Comparison of ENCODE assay signal across 1 cellular context in genomic region chr5:147193123-147193522, GRCh38.
TF ChIP-seq lines count a peak whose summit lies in the region.

No MANE protein-coding gene starts in this region.

TF ChIP-seq in GM23338, 12 proteins besides CTCF, POLR2A, EP300 and RAD21 (continued from another document):
- TF ChIP-seq ZNF462 (CRISPR knock-in tag; IDR thresholded peaks at IDR 0.05) (no peak), EZH2phosphoT487 (IDR thresholded peaks at IDR 0.05; ENCODE audit: unreplicated experiment) (no peak), EZH2 (IDR thresholded peaks at IDR 0.05; ENCODE audit: low read depth, unreplicated experiment) (no peak), JUNB (IDR thresholded peaks at IDR 0.05; ENCODE audit: unreplicated experiment) (no peak), NANOG (IDR thresholded peaks at IDR 0.05; ENCODE audit: borderline replicate concordance) (no peak), CREB1 (CRISPR knock-in tag; IDR thresholded peaks at IDR 0.05; ENCODE audit: low read depth) (no peak), REST (IDR thresholded peaks at IDR 0.05; ENCODE audit: unreplicated experiment) (no peak)
TF ChIP-seq in GM23338: peak in this region for 0.
